ENCODE assay signal across 15 cellular contexts in the genomic region with DNA sequence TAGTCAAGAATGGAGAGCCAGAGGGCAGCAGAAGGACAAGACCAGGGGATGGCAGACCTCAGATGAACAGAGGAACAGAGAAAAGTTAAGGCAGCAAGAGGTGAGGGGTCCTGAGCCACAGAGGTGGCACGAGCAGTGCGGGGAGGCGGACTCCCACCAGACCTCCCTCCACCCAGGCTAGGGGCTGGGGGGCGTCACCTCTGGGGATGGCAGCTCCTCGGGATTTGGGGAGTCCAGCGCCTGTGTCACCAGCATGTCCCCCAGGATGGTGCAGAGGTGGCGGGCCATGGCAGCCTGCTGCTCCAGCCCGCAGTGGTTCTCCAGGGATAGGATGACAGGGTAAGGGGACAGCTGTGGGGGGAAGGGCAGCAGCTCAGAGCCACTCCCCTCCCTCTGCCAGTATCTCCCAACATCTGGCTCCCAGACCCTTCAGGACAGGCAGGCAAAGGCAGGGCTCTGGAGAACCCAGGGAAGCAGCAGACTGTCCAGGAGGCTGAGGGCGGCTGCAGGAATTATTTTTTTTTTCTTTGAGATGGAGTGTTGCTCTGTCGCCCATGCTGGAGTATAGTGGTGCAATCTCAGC.
"Had no signal": no experiment of that assay in that cellular context is flagged by ENCODE, and none has a peak within 500 bp of the region (broad histone marks: within the 10 kb centered on the region; RNA-seq: fewer than 3 reads in every experiment).

No MANE protein-coding gene starts in this region.

- H3K36me3 Mint-ChIP-seq: activated CD4-positive, alpha-beta memory T cell treated with anti-CD3 and anti-CD28 coated beads for 36 hours; activated naive CD8-positive, alpha-beta T cell treated with anti-CD3 and anti-CD28 coated beads for 36 hours had no signal

- H3K9me3 ChIP-seq: breast epithelium, esophagus squamous epithelium, heart right ventricle, stomach, thoracic aorta had no signal

- H3K27ac ChIP-seq: breast epithelium, esophagus squamous epithelium, foreskin keratinocyte, heart right ventricle, stomach had no signal

- H3K4me1 ChIP-seq: breast epithelium, foreskin keratinocyte had no signal

- H3K4me1 Mint-ChIP-seq: activated naive CD8-positive, alpha-beta T cell treated with anti-CD3 and anti-CD28 coated beads for 36 hours; neural crest cell had no signal

- DNase-seq: activated CD4-positive, alpha-beta memory T cell treated with anti-CD3 and anti-CD28 coated beads for 36 hours; activated CD4-positive, CD25-positive, alpha-beta regulatory T cell treated with anti-CD3 and anti-CD28 coated beads, Interleukin-2, amount 50 U/mL, for 72 hours; activated gamma-delta T cell; activated naive CD8-positive, alpha-beta T cell treated with anti-CD3 and anti-CD28 coated beads for 36 hours; activated T-cell treated with anti-CD3 and anti-CD28 coated beads, Interleukin-2, amount 50 U/mL, for 4 hours; esophagus squamous epithelium; foreskin keratinocyte; heart right ventricle; retina; stimulated activated CD4-positive, alpha-beta T cell treated with anti-CD3 and anti-CD28 coated beads, Interleukin-4, amount 100 ng/mL, for 4 hours; stomach had no signal

- H3K4me3 Mint-ChIP-seq: activated CD4-positive, alpha-beta memory T cell treated with anti-CD3 and anti-CD28 coated beads for 36 hours; activated naive CD8-positive, alpha-beta T cell treated with anti-CD3 and anti-CD28 coated beads for 36 hours; activated T-cell treated with anti-CD3 and anti-CD28 coated beads, Interleukin-2, amount 50 U/mL, for 4 hours; neural crest cell had no signal

- H3K9me3 Mint-ChIP-seq: activated CD4-positive, alpha-beta memory T cell treated with anti-CD3 and anti-CD28 coated beads for 36 hours; activated naive CD8-positive, alpha-beta T cell treated with anti-CD3 and anti-CD28 coated beads for 36 hours; activated T-cell treated with anti-CD3 and anti-CD28 coated beads, Interleukin-2, amount 50 U/mL, for 4 hours; neural crest cell had no signal

- H3K27me3 Mint-ChIP-seq: activated CD4-positive, alpha-beta memory T cell treated with anti-CD3 and anti-CD28 coated beads for 36 hours had no signal

- H3K27ac Mint-ChIP-seq: activated CD4-positive, alpha-beta memory T cell treated with anti-CD3 and anti-CD28 coated beads for 36 hours; activated naive CD8-positive, alpha-beta T cell treated with anti-CD3 and anti-CD28 coated beads for 36 hours had no signal

- H3K27me3 ChIP-seq: breast epithelium, dorsolateral prefrontal cortex, esophagus squamous epithelium, foreskin keratinocyte, stomach had no signal

- H3K4me3 ChIP-seq: breast epithelium, dorsolateral prefrontal cortex, esophagus squamous epithelium, heart right ventricle, stomach, thoracic aorta had no signal

- ATAC-seq: activated T-cell treated with anti-CD3 and anti-CD28 coated beads, Interleukin-2, amount 50 U/mL, for 4 hours; foreskin keratinocyte; heart right ventricle had no signal

- H3K36me3 ChIP-seq: breast epithelium had no signal
